In the genomic region with DNA sequence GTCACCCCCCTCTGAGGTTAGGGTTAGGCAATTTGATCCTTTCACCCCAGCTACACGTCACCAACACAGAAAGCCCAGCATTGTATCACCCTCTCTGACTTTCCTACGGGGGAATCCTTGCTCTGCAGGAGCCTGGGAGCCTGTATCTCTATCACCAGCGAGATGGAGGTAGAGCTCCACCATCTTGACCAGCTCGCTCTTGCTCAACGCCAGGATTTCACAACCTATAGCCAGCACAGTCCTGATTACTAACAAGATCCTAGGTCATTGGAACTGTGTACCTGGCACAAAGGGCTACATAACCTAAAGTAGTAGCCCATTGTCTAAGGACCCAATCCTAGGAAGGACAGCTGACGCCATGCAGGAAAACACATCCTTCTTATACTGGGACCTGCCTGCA, we compare ENCODE assay signal across 31 cellular contexts.
"Had no signal": no experiment of that assay in that cellular context is flagged by ENCODE, and none has a peak within 500 bp of the region (broad histone marks: within the 10 kb centered on the region; RNA-seq: fewer than 3 reads in every experiment).

No MANE protein-coding gene starts in this region.

- H2AFZ ChIP-seq: neural progenitor cell, parathyroid adenoma had no signal

- ATAC-seq: natural killer cell; psoas muscle; right cardiac atrium; sciatic nerve; stimulated activated memory B cell treated with anti-CD40 and anti-IgM and Interleukin-4, amounts not matched to agents 10 μg/mL and 1 μg/mL and 100 μg/mL, for 72 hours; stimulated activated naive CD8-positive, alpha-beta T cell treated with anti-CD3 and anti-CD28 coated beads, Interleukin-15, amount 100 ng/mL, for 72 hours; stimulated activated naive CD8-positive, alpha-beta T cell treated with anti-CD3 and anti-CD28 coated beads, Interleukin-15, Interleukin-2, amounts not matched to agents 100 U/mL and 50 U/mL, for 24 hours; upper lobe of right lung had no signal

- H3K36me3 Mint-ChIP-seq: natural killer cell; neural progenitor cell; stimulated activated memory B cell treated with anti-CD40 and anti-IgM and Interleukin-4, amounts not matched to agents 10 μg/mL and 1 μg/mL and 100 μg/mL, for 72 hours; type B pancreatic cell had no signal

- H3K4me3 ChIP-seq: neural progenitor cell, ovary, psoas muscle, skin epidermis, smooth muscle cell, spleen, suprapubic skin, testis, tibial artery, transverse colon, upper lobe of right lung, uterus had no signal

- H3K27ac Mint-ChIP-seq: natural killer cell; nephron; neural progenitor cell; progenitor cell of endocrine pancreas; stimulated activated memory B cell treated with anti-CD40 and anti-IgM and Interleukin-4, amounts not matched to agents 10 μg/mL and 1 μg/mL and 100 μg/mL, for 72 hours; stimulated activated naive CD8-positive, alpha-beta T cell treated with anti-CD3 and anti-CD28 coated beads, Interleukin-15, amount 100 ng/mL, for 72 hours; type B pancreatic cell had no signal

- H3K27me3 ChIP-seq: ovary, testis, uterus had no signal

- DNase-seq: natural killer cell; occipital lobe; ovary; posterior cingulate gyrus; psoas muscle; right cardiac atrium; spleen; stimulated activated CD4-positive, alpha-beta T cell treated with anti-CD3 and anti-CD28 coated beads, Interleukin-12 subunit alpha, Interleukin-12 subunit beta, amount 100 ng/mL, for 4 hours; stimulated activated CD4-positive, alpha-beta T cell treated with anti-CD3 and anti-CD28 coated beads, Interleukin-1b, Interleukin-23, amount 100 ng/mL, for 48 hours; stimulated activated CD4-positive, alpha-beta T cell treated with anti-CD3 and anti-CD28 coated beads, Interleukin-4, amount 100 ng/mL, for 1 hour; stimulated activated CD4-positive, alpha-beta T cell treated with anti-CD3 and anti-CD28 coated beads, Interleukin-4, amount 100 ng/mL, for 4 hours; stimulated activated CD8-positive, alpha-beta memory T cell treated with anti-CD3 and anti-CD28 coated beads, Interleukin-4, amount 100 ng/mL, for 48 hours; stimulated activated naive CD4-positive, alpha-beta T cell; stimulated activated naive CD8-positive, alpha-beta T cell treated with anti-CD3 and anti-CD28 coated beads, Interleukin-15, amount 100 ng/mL, for 72 hours; stimulated activated naive CD8-positive, alpha-beta T cell treated with anti-CD3 and anti-CD28 coated beads, Interleukin-15, Interleukin-2, amounts not matched to agents 100 U/mL and 50 U/mL, for 24 hours; substantia nigra; testis; tibial artery; transverse colon; upper lobe of right lung; uterus had no signal

- H3K36me3 ChIP-seq: neural progenitor cell, ovary, spleen, suprapubic skin, tibial artery, transverse colon, upper lobe of right lung, uterus had no signal

- H3K4me1 Mint-ChIP-seq: natural killer cell; nephron; stimulated activated memory B cell treated with anti-CD40 and anti-IgM and Interleukin-4, amounts not matched to agents 10 μg/mL and 1 μg/mL and 100 μg/mL, for 72 hours; stimulated activated naive CD8-positive, alpha-beta T cell treated with anti-CD3 and anti-CD28 coated beads, Interleukin-15, amount 100 ng/mL, for 72 hours had no signal

- H3K79me2 ChIP-seq: parathyroid adenoma had no signal

- H3K4me3 Mint-ChIP-seq: natural killer cell; nephron; neural progenitor cell; stimulated activated memory B cell treated with anti-CD40 and anti-IgM and Interleukin-4, amounts not matched to agents 10 μg/mL and 1 μg/mL and 100 μg/mL, for 72 hours; stimulated activated naive CD8-positive, alpha-beta T cell treated with anti-CD3 and anti-CD28 coated beads, Interleukin-15, amount 100 ng/mL, for 72 hours; type B pancreatic cell had no signal

- H3K4me1 ChIP-seq: neural progenitor cell, parathyroid adenoma, psoas muscle, spleen, suprapubic skin, testis, tibial artery, transverse colon, upper lobe of right lung, uterus had no signal

- H3K27ac ChIP-seq: neural progenitor cell, ovary, parathyroid adenoma, psoas muscle, skin epidermis, spleen, suprapubic skin, testis, tibial artery, transverse colon, upper lobe of right lung, uterus had no signal

- H3K4me2 ChIP-seq: neural progenitor cell, smooth muscle cell had no signal

- H3K9me3 Mint-ChIP-seq: natural killer cell had no signal
